Comparison of ENCODE assay signal across 22 cellular contexts in the genomic region with DNA sequence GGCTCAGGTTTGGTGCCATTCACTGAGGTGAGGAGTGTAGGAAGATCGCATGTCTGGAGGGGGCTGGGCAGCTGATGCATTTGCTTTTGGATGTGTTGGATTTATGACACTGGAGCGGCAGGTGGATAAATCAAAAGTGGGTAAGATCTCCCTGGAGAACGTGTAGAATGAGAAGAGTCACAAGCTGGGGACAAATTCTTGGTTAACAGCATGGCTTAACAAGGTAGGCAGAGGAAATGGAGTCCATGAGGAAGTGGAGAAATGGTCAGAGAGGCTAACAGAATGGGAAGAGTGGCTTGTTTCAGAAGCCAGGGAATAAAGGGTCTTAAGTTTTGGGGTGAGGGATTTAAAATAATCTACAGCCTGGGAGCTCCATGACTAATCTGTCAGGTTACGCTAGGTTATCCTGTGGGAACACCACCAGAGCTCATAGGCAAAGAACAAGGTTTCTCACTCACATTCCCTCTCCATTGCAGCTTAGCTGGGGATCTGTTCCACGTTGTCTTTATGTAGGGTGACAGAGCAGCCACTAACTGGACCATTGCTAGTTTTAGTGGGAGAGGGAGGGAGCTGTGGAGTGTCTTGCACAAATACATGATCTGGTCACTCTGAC. TPM values are rescaled to one million over a fixed set of nuclear protein-coding genes. Genes with fewer than 3 reads are reported as not detected.
DNase-seq lines count a peak whose midpoint lies in the region; ATAC-seq and TF ChIP-seq lines count a peak whose summit lies in the region.
"Had no signal": no experiment of that assay in that cellular context is flagged by ENCODE, and none has a peak within 500 bp of the region (broad histone marks: within the 10 kb centered on the region; RNA-seq: fewer than 3 reads in every experiment).

No MANE protein-coding gene starts in this region.

- DNase-seq in NCI-H82 (lab: John Stamatoyannopoulos, UW) (peak; percentile 24), NCI-H82 treated with DMSO at 0.1 percent for 48 hours (lab: John Stamatoyannopoulos, UW; ENCODE audit: unreplicated experiment) (no peak), GM23338 (ENCODE audit: low spot score) (no peak), glutamatergic neuron (no peak), NCI-H748 (lab: John Stamatoyannopoulos, UW; ENCODE audit: unreplicated experiment) (no peak), EL (no peak)
- DNase-seq: ACHN; CD4-positive, alpha-beta T cell; DND-41; Karpas-422; MV-4-11; NCI-H1694 treated with DMSO at 0.1 percent for 48 hours; NCI-H2081 treated with DMSO at 0.1 percent for 48 hours; NCI-H446; NCI-H526; SHP77 treated with DMSO at 0.1 percent for 48 hours had no signal

- no peaks in the 10 kb centered on the region for H3K27me3 ChIP-seq in GM23338 (ENCODE audit: insufficient read depth)
- H3K27me3 ChIP-seq: BLaER1 had no signal

- H3K4me1 Mint-ChIP-seq in GM23338 (peaks cover 7% of the 10 kb centered on the region; the same call in 1 of the 3 replicates), glutamatergic neuron (ENCODE audit: low read depth, unreplicated experiment) (peaks cover 24% of the 10 kb centered on the region)
- H3K4me1 Mint-ChIP-seq in activated T-helper 17 cell treated with anti-CD3 and anti-CD28 coated beads, Interleukin-2, amount 50 U/mL, for 72 hours, result peaks cover 4% of the 10 kb centered on the region

- H3K9me3 Mint-ChIP-seq in GM23338, result no peaks in the 10 kb centered on the region
- no peaks in the 10 kb centered on the region for H3K9me3 Mint-ChIP-seq in activated T-helper 17 cell treated with anti-CD3 and anti-CD28 coated beads, Interleukin-2, amount 50 U/mL, for 72 hours
- peaks cover 9% of the 10 kb centered on the region for H3K9me3 Mint-ChIP-seq in glutamatergic neuron (ENCODE audit: unreplicated experiment)
- H3K9me3 Mint-ChIP-seq: CD4-positive, alpha-beta T cell; IgD-negative memory B cell had no signal

- H3K36me3 Mint-ChIP-seq in GM23338 (ENCODE audit: low read depth) (peaks cover 51% of the 10 kb centered on the region), glutamatergic neuron (ENCODE audit: unreplicated experiment) (no peaks in the 10 kb centered on the region)
- H3K36me3 Mint-ChIP-seq in activated T-helper 17 cell treated with anti-CD3 and anti-CD28 coated beads, Interleukin-2, amount 50 U/mL, for 72 hours (ENCODE audit: low read depth), result peaks cover 69% of the 10 kb centered on the region

- TF ChIP-seq CTCF in GM23338 (conservative IDR thresholded peaks at IDR 0.05; ENCODE audit: low read depth in 2 of 2) (no peak), glutamatergic neuron (IDR thresholded peaks at IDR 0.05; ENCODE audit: partially characterized antibody, unreplicated experiment) (no peak)

- H3K27ac Mint-ChIP-seq in GM23338 (peak overlapping the region; percentile 2), glutamatergic neuron (ENCODE audit: unreplicated experiment) (peak overlapping the region; percentile 30)
- H3K27ac Mint-ChIP-seq in activated T-helper 17 cell treated with anti-CD3 and anti-CD28 coated beads, Interleukin-2, amount 50 U/mL, for 72 hours, result peak overlapping the region; percentile 37
- H3K27ac Mint-ChIP-seq: CD4-positive, alpha-beta T cell had no signal

- no peak overlapping the region for H3K4me3 ChIP-seq in GM23338
- H3K4me3 ChIP-seq: BLaER1 had no signal

- no peak overlapping the region for H2AFZ ChIP-seq in GM23338

- H3K4me2 ChIP-seq in GM23338, result no peak overlapping the region
- H3K4me2 ChIP-seq: BLaER1 had no signal

- H3K9me2 ChIP-seq in GM23338 (ENCODE audit: insufficient read depth), result no peaks in the 10 kb centered on the region

- H3K27me3 Mint-ChIP-seq in GM23338 (ENCODE audit: insufficient read depth, low read depth, poor library complexity) (no peaks in the 10 kb centered on the region), glutamatergic neuron (ENCODE audit: unreplicated experiment) (peaks cover 13% of the 10 kb centered on the region)
- no peaks in the 10 kb centered on the region for H3K27me3 Mint-ChIP-seq in activated T-helper 17 cell treated with anti-CD3 and anti-CD28 coated beads, Interleukin-2, amount 50 U/mL, for 72 hours
- H3K27me3 Mint-ChIP-seq: CD4-positive, alpha-beta T cell; IgD-negative memory B cell had no signal

- H3K4me3 Mint-ChIP-seq in GM23338, result no peak overlapping the region
- no peak overlapping the region for H3K4me3 Mint-ChIP-seq in activated T-helper 17 cell treated with anti-CD3 and anti-CD28 coated beads, Interleukin-2, amount 50 U/mL, for 72 hours
- H3K4me3 Mint-ChIP-seq in glutamatergic neuron (ENCODE audit: unreplicated experiment), result no peak overlapping the region
- H3K4me3 Mint-ChIP-seq: CD4-positive, alpha-beta T cell; IgD-negative memory B cell had no signal

- peaks cover 3% of the 10 kb centered on the region; the same call in 1 of the 2 replicates for H3K79me2 ChIP-seq in GM23338 (replicated peaks; ENCODE audit: insufficient read depth)

- H3K36me3 ChIP-seq in GM23338 (ENCODE audit: insufficient read depth), result peaks cover 50% of the 10 kb centered on the region

- 0 out of 2 replicates have a peak, but pooled peaks cover 6% of the 10 kb centered on the region for H4K20me1 ChIP-seq in GM23338 (replicated peaks; ENCODE audit: insufficient read depth)

- ATAC-seq in GM23338 (no peak), GM18870 (IDR thresholded peaks at IDR 0.05; ENCODE audit: unreplicated experiment) (no peak)
- no peak for ATAC-seq in activated T-helper 17 cell treated with anti-CD3 and anti-CD28 coated beads, Interleukin-2, amount 50 U/mL, for 72 hours (replicated peaks)

- no peaks in the 10 kb centered on the region for H3F3A ChIP-seq in GM23338 (replicated peaks; ENCODE audit: low read depth)

- H3K27ac ChIP-seq in GM23338 (ENCODE audit: low read depth), result peak overlapping the region; percentile 72; the same call in 1 of the 2 replicates
- H3K27ac ChIP-seq: 22Rv1, BLaER1, RWPE1 had no signal

- peaks cover under 1% of the 10 kb centered on the region; the same call in 1 of the 2 replicates for H3K4me1 ChIP-seq in GM23338 (ENCODE audit: insufficient read depth)

TF ChIP-seq in GM23338, 12 proteins besides CTCF, POLR2A, EP300 and RAD21 (continues in another document):
- TF ChIP-seq POLR2AphosphoS5 (IDR thresholded peaks at IDR 0.05; ENCODE audit: low read depth) (no peak), EZH2phosphoT487 (IDR thresholded peaks at IDR 0.05; ENCODE audit: unreplicated experiment) (no peak), ZNF331 (CRISPR knock-in tag; IDR thresholded peaks at IDR 0.05; ENCODE audit: low read depth) (no peak)

RNA-seq across cellular contexts. Expression of a gene that starts 12.8 kb away (rescaled TPM):
- total RNA-seq in GM23338 (2014; rRNA removed; shearing (Covaris generic)), result 94.2 and 94.8 TPM in 2 replicates
- 49.6 and 62.5 TPM in 2 replicates for polyA plus RNA-seq in GM23338 (2016; fragmentation: Nextera tagmentation; extraction: Ambion mirVana)
- 10 to 100 TPM; 33.7 to 80.7 TPM for total RNA-seq in activated T-helper 17 cell treated with anti-CD3 and anti-CD28 coated beads, Interleukin-2, amount 50 U/mL, for 72 hours
- total RNA-seq in glutamatergic neuron (ENCODE audit: unreplicated experiment), result 47.8 TPM

RNA-seq across cellular contexts. Expression of a gene that starts 31.6 kb away (rescaled TPM):
- total RNA-seq in GM23338 (2014; rRNA removed; shearing (Covaris generic)), result 98.8 and 106 TPM in 2 replicates
- 263 and 289 TPM in 2 replicates for polyA plus RNA-seq in GM23338 (2016; fragmentation: Nextera tagmentation; extraction: Ambion mirVana)
- total RNA-seq in activated T-helper 17 cell treated with anti-CD3 and anti-CD28 coated beads, Interleukin-2, amount 50 U/mL, for 72 hours, result 100 to 1,000 TPM; 103 to 146 TPM
- 38.5 TPM for total RNA-seq in glutamatergic neuron (ENCODE audit: unreplicated experiment)
